Comparison of ENCODE assay signal across 1 cellular context in genomic region chr15:67134577-67135492, GRCh38.
TF ChIP-seq lines count a peak whose summit lies in the region.

No MANE protein-coding gene starts in this region.

TF ChIP-seq in A549, 52 proteins besides CTCF, POLR2A, EP300 and RAD21 (continued from another document):
- no peak for TF ChIP-seq ELK1 (IDR thresholded peaks at IDR 0.05; ENCODE audit: low read depth, low read length)
- TF ChIP-seq ESRRA (IDR thresholded peaks at IDR 0.05; ENCODE audit: borderline replicate concordance, low read length): no peak
- TF ChIP-seq, protein P1, sequence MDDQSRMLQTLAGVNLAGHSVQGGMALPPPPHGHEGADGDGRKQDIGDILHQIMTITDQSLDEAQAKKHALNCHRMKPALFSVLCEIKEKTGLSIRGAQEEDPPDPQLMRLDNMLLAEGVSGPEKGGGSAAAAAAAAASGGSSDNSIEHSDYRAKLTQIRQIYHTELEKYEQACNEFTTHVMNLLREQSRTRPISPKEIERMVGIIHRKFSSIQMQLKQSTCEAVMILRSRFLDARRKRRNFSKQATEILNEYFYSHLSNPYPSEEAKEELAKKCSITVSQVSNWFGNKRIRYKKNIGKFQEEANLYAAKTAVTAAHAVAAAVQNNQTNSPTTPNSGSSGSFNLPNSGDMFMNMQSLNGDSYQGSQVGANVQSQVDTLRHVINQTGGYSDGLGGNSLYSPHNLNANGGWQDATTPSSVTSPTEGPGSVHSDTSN (IDR thresholded peaks at IDR 0.05): no peak
- TF ChIP-seq ZSCAN20 (CRISPR knock-in tag; IDR thresholded peaks at IDR 0.05): no peak
- TF ChIP-seq MAFK (IDR thresholded peaks at IDR 0.05; ENCODE audit: partially characterized antibody): no peak
- TF ChIP-seq BHLHE40 (IDR thresholded peaks at IDR 0.05; ENCODE audit: low read depth, low read length): no peak
- TF ChIP-seq MYC (IDR thresholded peaks at IDR 0.05; ENCODE audit: borderline replicate concordance, low read length): no peak
- TF ChIP-seq SREBF2 (IDR thresholded peaks at IDR 0.05): no peak
- peak; percentile 58; the same call in 1 of the 2 replicates for TF ChIP-seq HOXA7 (CRISPR knock-in tag; IDR thresholded peaks at IDR 0.05)
- TF ChIP-seq MAZ (IDR thresholded peaks at IDR 0.05; ENCODE audit: borderline replicate concordance, low read depth, low read length): no peak
- no peak for TF ChIP-seq RNF2 (IDR thresholded peaks at IDR 0.05; ENCODE audit: borderline replicate concordance, low read depth)
- peak; percentile 51; the same call in 1 of the 2 replicates for TF ChIP-seq EHF (CRISPR knock-in tag; IDR thresholded peaks at IDR 0.05)
- TF ChIP-seq TP53 (CRISPR knock-in tag; IDR thresholded peaks at IDR 0.05): no peak
- TF ChIP-seq NFE2L2 (conservative IDR thresholded peaks at IDR 0.05; ENCODE audit: low read length): no peak
- TF ChIP-seq HOXB13 (CRISPR knock-in tag; IDR thresholded peaks at IDR 0.05; ENCODE audit: low read depth): no peak; the same call in 1 of the 2 replicates
- 0 out of 2 replicates have a peak, but pooled peaks have one; percentile 13 for TF ChIP-seq FOXS1 (CRISPR knock-in tag; IDR thresholded peaks at IDR 0.05)
- TF ChIP-seq MAX (IDR thresholded peaks at IDR 0.05): no peak
- TF ChIP-seq E2F6 (IDR thresholded peaks at IDR 0.05; ENCODE audit: borderline replicate concordance, low read depth): no peak
- 0 out of 2 replicates have a peak, but pooled peaks have one; percentile 9 for TF ChIP-seq RARB (CRISPR knock-in tag; IDR thresholded peaks at IDR 0.05)
- no peak for TF ChIP-seq ZC3H11A (IDR thresholded peaks at IDR 0.05)
- TF ChIP-seq CHD4 (IDR thresholded peaks at IDR 0.05; ENCODE audit: borderline replicate concordance): 0 out of 2 replicates have a peak, but pooled peaks have one; percentile 23
- no peak for TF ChIP-seq EHMT2 (IDR thresholded peaks at IDR 0.05; ENCODE audit: low read depth)
- TF ChIP-seq TFCP2L1 (CRISPR knock-in tag; IDR thresholded peaks at IDR 0.05): peak; percentile 54; the same call in 1 of the 2 replicates
- TF ChIP-seq RFX5 (IDR thresholded peaks at IDR 0.05): no peak
- no peak for TF ChIP-seq ZNF302 (CRISPR knock-in tag; IDR thresholded peaks at IDR 0.05)
- TF ChIP-seq ZFP36 (IDR thresholded peaks at IDR 0.05; ENCODE audit: borderline replicate concordance, partially characterized antibody): no peak
- no peak for TF ChIP-seq KDM1A (IDR thresholded peaks at IDR 0.05; ENCODE audit: low read depth)
- TF ChIP-seq, protein P2, sequence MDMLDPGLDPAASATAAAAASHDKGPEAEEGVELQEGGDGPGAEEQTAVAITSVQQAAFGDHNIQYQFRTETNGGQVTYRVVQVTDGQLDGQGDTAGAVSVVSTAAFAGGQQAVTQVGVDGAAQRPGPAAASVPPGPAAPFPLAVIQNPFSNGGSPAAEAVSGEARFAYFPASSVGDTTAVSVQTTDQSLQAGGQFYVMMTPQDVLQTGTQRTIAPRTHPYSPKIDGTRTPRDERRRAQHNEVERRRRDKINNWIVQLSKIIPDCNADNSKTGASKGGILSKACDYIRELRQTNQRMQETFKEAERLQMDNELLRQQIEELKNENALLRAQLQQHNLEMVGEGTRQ (IDR thresholded peaks at IDR 0.05): no peak
- TF ChIP-seq NR3C1 (IDR thresholded peaks at IDR 0.05): no peak
- no peak for TF ChIP-seq CHD2 (IDR thresholded peaks at IDR 0.05; ENCODE audit: low read length, partially characterized antibody)
- TF ChIP-seq FOSB (CRISPR knock-in tag; IDR thresholded peaks at IDR 0.05): peak; percentile 50; the same call in 1 of the 2 replicates
- no peak for TF ChIP-seq GATA3 (IDR thresholded peaks at IDR 0.05; ENCODE audit: borderline replicate concordance)
- no peak for TF ChIP-seq NPAS2 (CRISPR knock-in tag; IDR thresholded peaks at IDR 0.05; ENCODE audit: borderline replicate concordance)
- TF ChIP-seq RCOR1 (IDR thresholded peaks at IDR 0.05; ENCODE audit: low read depth, low read length): no peak
- TF ChIP-seq FOSL2 (IDR thresholded peaks at IDR 0.05): no peak
- TF ChIP-seq FOSL2 (CRISPR knock-in tag; IDR thresholded peaks at IDR 0.05): no peak
- no peak for TF ChIP-seq HDAC2 (IDR thresholded peaks at IDR 0.05)
